ENCODE assay signal across 8 cellular contexts in genomic region chr2:154452906-154453493, GRCh38.
DNase-seq lines count a peak whose midpoint lies in the region; ATAC-seq and TF ChIP-seq lines count a peak whose summit lies in the region.

No MANE protein-coding gene starts in this region.

- no peak overlapping the region for H3K23ac ChIP-seq in neuronal stem cell (ENCODE audit: low read depth, low read length, poor library complexity)

- no peak overlapping the region for H4K8ac ChIP-seq in neuronal stem cell (ENCODE audit: low read depth, low read length)

- intact Hi-C loops in lower leg skin (cut with DNase I; ENCODE audit: low total_unique reads) = no loop called here

- WGBS in neuronal stem cell (ENCODE audit: extremely low coverage in 2 of 2, insufficient read length in 2 of 2, insufficient replicate concordance in 1 of 2), 2 donors = no CpG with 5 or more reads among the region's 4 CpGs
- WGBS in lower leg skin, 2 donors = 65 to 66% methylated on average over 4 of the region's 4 CpGs

- no peak overlapping the region for H3K27ac ChIP-seq in neuronal stem cell (replicated peaks; ENCODE audit: low read length)

- no peak for TF ChIP-seq CTCF in lower leg skin (IDR thresholded peaks at IDR 0.05)

- H3K14ac ChIP-seq in neuronal stem cell (ENCODE audit: low read length) = no peak overlapping the region

- H3K4me1 ChIP-seq in neuronal stem cell (ENCODE audit: control insufficient read depth in 2 of 2, insufficient read depth in 1 of 2, low read depth in 1 of 2, low read length in 2 of 2) = no peaks in the 10 kb centered on the region

- no peak overlapping the region for H4K91ac ChIP-seq in neuronal stem cell (ENCODE audit: low read depth, low read length, poor library complexity)

- no peak overlapping the region for H2BK5ac ChIP-seq in neuronal stem cell (ENCODE audit: low read length)

- H3K9ac ChIP-seq in neuronal stem cell (ENCODE audit: low read depth, low read length, poor library complexity) = no peak overlapping the region

- no peak overlapping the region for H2BK12ac ChIP-seq in neuronal stem cell (ENCODE audit: low read length)

- H3K18ac ChIP-seq in neuronal stem cell (ENCODE audit: low read length) = no peak overlapping the region

- H2BK15ac ChIP-seq in neuronal stem cell (ENCODE audit: low read length) = no peak overlapping the region

- H3K4me3 ChIP-seq in neuronal stem cell (ENCODE audit: low read length in 2 of 2) (no peak overlapping the region), lower leg skin (ENCODE audit: low read depth, poor library complexity, severe bottlenecking) (no peak overlapping the region)

- H2AFZ ChIP-seq in neuronal stem cell (ENCODE audit: low read length) = no peak overlapping the region

- DNase-seq in NCI-H2171 treated with DMSO at 0.1 percent for 48 hours (lab: John Stamatoyannopoulos, UW) = peak; percentile 47
- DNase-seq in NCI-H2171 (lab: John Stamatoyannopoulos, UW) = no peak
- DNase-seq in SKM-1 treated with dmso at 0.1 percent for 144 hours (lab: John Stamatoyannopoulos, UW; ENCODE audit: unreplicated experiment) = peak; percentile 45
- peak; percentile 32 for DNase-seq in left kidney (ENCODE audit: low read depth, low spot score)
- no peak for DNase-seq in neuronal stem cell (ENCODE audit: low spot score)
- no peak for DNase-seq in lower leg skin (ENCODE audit: low spot score in 2 of 2)

- no peak overlapping the region for H2AK5ac ChIP-seq in neuronal stem cell (ENCODE audit: low read depth, low read length)

- no peak overlapping the region for H3K4ac ChIP-seq in neuronal stem cell (ENCODE audit: low read length)

- peak; percentile 46 for ATAC-seq in HG03469 (IDR thresholded peaks at IDR 0.05; ENCODE audit: unreplicated experiment)
- no peak for ATAC-seq in GM21447 (IDR thresholded peaks at IDR 0.05; ENCODE audit: unreplicated experiment)

- H2BK120ac ChIP-seq in neuronal stem cell (ENCODE audit: low read depth, low read length) = no peak overlapping the region

- no peaks in the 10 kb centered on the region for H3K9me3 ChIP-seq in neuronal stem cell (replicated peaks in 1 of 2; ENCODE audit: control insufficient read depth in 2 of 2, insufficient read depth in 1 of 2, low read depth in 1 of 2, low read length in 2 of 2)

- TF ChIP-seq POLR2A in lower leg skin (IDR thresholded peaks at IDR 0.05) = no peak

- H3K79me1 ChIP-seq in neuronal stem cell (ENCODE audit: low read depth, low read length) = no peaks in the 10 kb centered on the region

- H3K36me3 ChIP-seq in neuronal stem cell (replicated peaks in 1 of 2; ENCODE audit: control insufficient read depth in 2 of 2, insufficient read depth in 2 of 2, low read length in 2 of 2) = no peaks in the 10 kb centered on the region

- H3K4me2 ChIP-seq in neuronal stem cell (ENCODE audit: insufficient read depth, low read length, poor library complexity, severe bottlenecking) = no peak overlapping the region

- H3K27me3 ChIP-seq in neuronal stem cell (ENCODE audit: control insufficient read depth in 3 of 3, insufficient read depth in 3 of 3, low read depth in 1 of 3, low read length in 3 of 3) = no peaks in the 10 kb centered on the region

Comparison
In these comparisons a context has a peak if more than half of its experiments do, and no peak if none do; other contexts are left out.
1. DNase-seq: peak in NCI-H2171 treated with DMSO at 0.1 percent for 48 hours (single experiment), SKM-1 treated with dmso at 0.1 percent for 144 hours (single experiment) and left kidney (single experiment); none in NCI-H2171 (single experiment), neuronal stem cell (single experiment) and lower leg skin (0 of 2).